In the genomic region with DNA sequence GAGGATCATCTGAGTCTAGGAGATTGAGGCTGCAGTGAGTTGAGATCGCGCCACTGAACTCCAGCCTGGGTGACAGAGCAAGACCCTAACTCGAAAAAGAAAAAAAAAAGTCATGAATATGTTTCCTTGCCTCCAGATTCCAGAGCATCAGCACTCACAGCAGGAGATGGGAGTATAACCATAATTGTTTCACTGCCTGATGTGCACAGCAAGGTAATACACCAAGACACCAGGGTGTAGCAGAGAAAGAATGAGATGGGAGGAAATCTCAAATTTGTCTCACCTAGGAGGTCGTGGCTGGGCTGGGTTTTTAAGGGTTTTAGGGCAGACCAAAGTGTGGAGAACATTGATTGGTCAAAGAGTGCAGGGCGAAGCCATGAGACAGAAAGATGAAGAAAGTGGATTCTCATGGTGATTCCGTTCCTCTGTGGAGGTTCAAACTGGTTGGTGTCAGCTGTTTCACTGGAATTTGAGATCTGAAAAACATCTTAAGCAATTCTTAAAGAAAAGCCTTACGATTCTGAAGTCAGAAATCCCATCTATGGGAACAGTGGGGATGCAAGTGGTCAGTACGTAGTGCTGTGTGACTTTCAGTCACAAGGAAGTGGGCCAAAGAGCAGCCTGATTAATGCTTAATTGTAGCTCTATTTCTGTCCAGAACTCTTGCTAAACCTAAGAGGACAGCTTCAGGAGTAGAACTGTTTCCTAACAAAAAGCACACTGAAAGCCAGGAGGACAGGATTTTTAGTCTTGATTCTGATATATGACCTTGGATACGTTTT, we compare ENCODE assay signal across 2 cellular contexts.
TF ChIP-seq lines count a peak whose summit lies in the region.

No MANE protein-coding gene starts in this region.

TF ChIP-seq in HEK293, 187 proteins besides CTCF, POLR2A, EP300 and RAD21 (continued from another document):
- TF ChIP-seq, protein P1, sequence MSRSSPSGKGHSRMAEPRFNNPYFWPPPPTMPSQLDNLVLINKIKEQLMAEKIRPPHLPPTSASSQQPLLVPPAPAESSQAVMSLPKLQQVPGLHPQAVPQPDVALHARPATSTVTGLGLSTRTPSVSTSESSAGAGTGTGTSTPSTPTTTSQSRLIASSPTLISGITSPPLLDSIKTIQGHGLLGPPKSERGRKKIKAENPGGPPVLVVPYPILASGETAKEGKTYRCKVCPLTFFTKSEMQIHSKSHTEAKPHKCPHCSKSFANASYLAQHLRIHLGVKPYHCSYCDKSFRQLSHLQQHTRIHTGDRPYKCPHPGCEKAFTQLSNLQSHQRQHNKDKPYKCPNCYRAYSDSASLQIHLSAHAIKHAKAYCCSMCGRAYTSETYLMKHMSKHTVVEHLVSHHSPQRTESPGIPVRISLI (tag by site-specific recombination; IDR thresholded peaks at IDR 0.05): no peak
- TF ChIP-seq ZFP41 (tag by site-specific recombination; IDR thresholded peaks at IDR 0.05; ENCODE audit: borderline replicate concordance): no peak
- TF ChIP-seq WT1 (tag by site-specific recombination; IDR thresholded peaks at IDR 0.05): peak; percentile 91

TF ChIP-seq in IMR-90, 13 proteins besides CTCF, POLR2A, EP300 and RAD21 (continued from another document):
- no peak for TF ChIP-seq USF2 (IDR thresholded peaks at IDR 0.05; ENCODE audit: low read depth, low read length)
- no peak for TF ChIP-seq SMC3 (IDR thresholded peaks at IDR 0.05; ENCODE audit: low read depth, low read length)
- no peak for TF ChIP-seq NFE2L2 (IDR thresholded peaks at IDR 0.05; ENCODE audit: low read depth, low read length)
- no peak for TF ChIP-seq CHD1 (IDR thresholded peaks at IDR 0.05; ENCODE audit: low read depth, low read length)
- TF ChIP-seq MXI1 (IDR thresholded peaks at IDR 0.05; ENCODE audit: borderline replicate concordance, low read depth, low read length): no peak
- TF ChIP-seq, protein P2, sequence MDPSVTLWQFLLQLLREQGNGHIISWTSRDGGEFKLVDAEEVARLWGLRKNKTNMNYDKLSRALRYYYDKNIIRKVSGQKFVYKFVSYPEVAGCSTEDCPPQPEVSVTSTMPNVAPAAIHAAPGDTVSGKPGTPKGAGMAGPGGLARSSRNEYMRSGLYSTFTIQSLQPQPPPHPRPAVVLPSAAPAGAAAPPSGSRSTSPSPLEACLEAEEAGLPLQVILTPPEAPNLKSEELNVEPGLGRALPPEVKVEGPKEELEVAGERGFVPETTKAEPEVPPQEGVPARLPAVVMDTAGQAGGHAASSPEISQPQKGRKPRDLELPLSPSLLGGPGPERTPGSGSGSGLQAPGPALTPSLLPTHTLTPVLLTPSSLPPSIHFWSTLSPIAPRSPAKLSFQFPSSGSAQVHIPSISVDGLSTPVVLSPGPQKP (IDR thresholded peaks at IDR 0.05; ENCODE audit: borderline replicate concordance, low read depth, low read length): no peak
